ENCODE assay signal across 8 cellular contexts in genomic region chr5:50962934-50963646, GRCh38.
A peak's percentile ranks its signal among the peaks of the same experiment; 100 is the strongest.
DNase-seq lines count a peak whose midpoint lies in the region; ATAC-seq and TF ChIP-seq lines count a peak whose summit lies in the region.

No MANE protein-coding gene starts in this region.

- H2AK5ac ChIP-seq in neuronal stem cell (ENCODE audit: low read depth, low read length): no peak overlapping the region

- ATAC-seq in GM21786 (IDR thresholded peaks at IDR 0.05; ENCODE audit: unreplicated experiment) (peak; percentile 90), foreskin keratinocyte (peak; percentile 87)

- peaks cover 47% of the 10 kb centered on the region for H3K27me3 ChIP-seq in DOHH2 (ENCODE audit: control insufficient read depth, low read length)
- peaks cover 35% of the 10 kb centered on the region for H3K27me3 ChIP-seq in foreskin keratinocyte
- H3K27me3 ChIP-seq in neuronal stem cell (ENCODE audit: control insufficient read depth in 3 of 3, insufficient read depth in 3 of 3, low read depth in 1 of 3, low read length in 3 of 3): peaks cover 2 to 73% (median 46%) of the 10 kb centered on the region in 3 experiments
- H3K27me3 ChIP-seq in suprapubic skin: peaks cover 66% of the 10 kb centered on the region

- TF ChIP-seq CTCF in DOHH2 (IDR thresholded peaks at IDR 0.05; ENCODE audit: low read depth, low read length, poor library complexity, severe bottlenecking) (peak; percentile 98), foreskin keratinocyte (conservative IDR thresholded peaks at IDR 0.05) (peak; percentile 99), suprapubic skin (IDR thresholded peaks at IDR 0.05) (peak; percentile 61 to 88)

- no peak overlapping the region for H3K4ac ChIP-seq in neuronal stem cell (ENCODE audit: low read length)

- no peak overlapping the region for H3K23ac ChIP-seq in neuronal stem cell (ENCODE audit: low read depth, low read length, poor library complexity)

- no peaks in the 10 kb centered on the region for H3F3A ChIP-seq in DOHH2 (ENCODE audit: control insufficient read depth, insufficient read depth)

- peaks cover 9% of the 10 kb centered on the region for H3K4me1 ChIP-seq in DOHH2 (ENCODE audit: control insufficient read depth, low read length)
- no peaks in the 10 kb centered on the region for H3K4me1 ChIP-seq in foreskin keratinocyte
- H3K4me1 ChIP-seq in neuronal stem cell (ENCODE audit: control insufficient read depth in 2 of 2, insufficient read depth in 1 of 2, low read depth in 1 of 2, low read length in 2 of 2): peaks cover 2 to 15% of the 10 kb centered on the region in 2 donors
- H3K4me1 ChIP-seq in suprapubic skin: peaks cover 38% of the 10 kb centered on the region

- H2BK15ac ChIP-seq in neuronal stem cell (ENCODE audit: low read length): no peak overlapping the region

- H3K4me2 ChIP-seq in DOHH2 (ENCODE audit: low read length) (peak overlapping the region; percentile 86), neuronal stem cell (ENCODE audit: insufficient read depth, low read length, poor library complexity, severe bottlenecking) (peak overlapping the region; percentile 88)

- H3K79me2 ChIP-seq in DOHH2 (ENCODE audit: control insufficient read depth, low read length): no peaks in the 10 kb centered on the region

- H2BK120ac ChIP-seq in neuronal stem cell (ENCODE audit: low read depth, low read length): no peak overlapping the region

- DNase-seq in KBM-7 (peak; percentile 92), RPMI7951 (ENCODE audit: low read depth) (peak; percentile 30), foreskin keratinocyte (peak; percentile 21 to 44), neuronal stem cell (ENCODE audit: low spot score) (peak; percentile 81), suprapubic skin (ENCODE audit: low spot score in 2 of 2) (peak; percentile 79 to 88)
- DNase-seq in activated effector memory CD4-positive, alpha-beta T cell treated with Interleukin-2 at 50 U/mL for 16 hours: peak; percentile 30

- no peak overlapping the region for H3K14ac ChIP-seq in neuronal stem cell (ENCODE audit: low read length)

- no peak overlapping the region for H2BK5ac ChIP-seq in neuronal stem cell (ENCODE audit: low read length)

- no peak overlapping the region for H3K9ac ChIP-seq in neuronal stem cell (ENCODE audit: low read depth, low read length, poor library complexity)

- no peak for TF ChIP-seq POLR2A in suprapubic skin (IDR thresholded peaks at IDR 0.05)

- H3K36me3 ChIP-seq in DOHH2 (ENCODE audit: control insufficient read depth, low read length) (no peaks in the 10 kb centered on the region), neuronal stem cell (replicated peaks in 1 of 2; ENCODE audit: control insufficient read depth in 2 of 2, insufficient read depth in 2 of 2, low read length in 2 of 2) (no peaks in the 10 kb centered on the region), suprapubic skin (no peaks in the 10 kb centered on the region)

- no CpG with 5 or more reads among the region's 38 CpGs for WGBS in neuronal stem cell (ENCODE audit: extremely low coverage in 2 of 2, insufficient read length in 2 of 2, insufficient replicate concordance in 1 of 2), 2 donors
- 1% methylated on average over 34 of the region's 38 CpGs for WGBS in suprapubic skin

- TF ChIP-seq EP300 in suprapubic skin (IDR thresholded peaks at IDR 0.05): no peak

- H4K91ac ChIP-seq in neuronal stem cell (ENCODE audit: low read depth, low read length, poor library complexity): no peak overlapping the region

- peak overlapping the region; percentile 75 for H2AFZ ChIP-seq in neuronal stem cell (ENCODE audit: low read length)

- H4K20me1 ChIP-seq in DOHH2 (ENCODE audit: control insufficient read depth, insufficient read depth, low read depth, low read length): no peaks in the 10 kb centered on the region

- H3K79me1 ChIP-seq in neuronal stem cell (ENCODE audit: low read depth, low read length): no peaks in the 10 kb centered on the region

- H4K8ac ChIP-seq in neuronal stem cell (ENCODE audit: low read depth, low read length): no peak overlapping the region

- H3K18ac ChIP-seq in neuronal stem cell (ENCODE audit: low read length): no peak overlapping the region

- no peaks in the 10 kb centered on the region for H3K9me2 ChIP-seq in DOHH2 (replicated peaks; ENCODE audit: control insufficient read depth, low read length)

- peak overlapping the region; percentile 77 for H3K4me3 ChIP-seq in DOHH2 (ENCODE audit: low read length)
- peak overlapping the region; percentile 27 to 69 for H3K4me3 ChIP-seq in neuronal stem cell (ENCODE audit: low read length in 2 of 2)
- peak overlapping the region; percentile 47 for H3K4me3 ChIP-seq in suprapubic skin

- no peak overlapping the region for H3K27ac ChIP-seq in DOHH2 (ENCODE audit: low read depth, low read length)
- H3K27ac ChIP-seq in foreskin keratinocyte: no peak overlapping the region
- H3K27ac ChIP-seq in neuronal stem cell (replicated peaks; ENCODE audit: low read length): no peak overlapping the region
- no peak overlapping the region for H3K27ac ChIP-seq in suprapubic skin

- in situ Hi-C loops in KBM-7 (cut with MboI; ENCODE audit: low pct_unique_long_range_greater_than_20kb, low sequenced_read_pairs): loop anchor here (25.0 kb wide), 1 partner anchor 1049 kb away; no protein-coding TSS in a partner anchor

- no peaks in the 10 kb centered on the region for H3K9me3 ChIP-seq in DOHH2 (ENCODE audit: control insufficient read depth, insufficient read depth, low read length)
- H3K9me3 ChIP-seq in neuronal stem cell (replicated peaks in 1 of 2; ENCODE audit: control insufficient read depth in 2 of 2, insufficient read depth in 1 of 2, low read depth in 1 of 2, low read length in 2 of 2): no peaks in the 10 kb centered on the region
- no peaks in the 10 kb centered on the region for H3K9me3 ChIP-seq in suprapubic skin

- no peak overlapping the region for H2BK12ac ChIP-seq in neuronal stem cell (ENCODE audit: low read length)

Comparison
In these comparisons a context has a peak if more than half of its experiments do, and no peak if none do; other contexts are left out.
1. DNase-seq: peak in every context shown above with its lines; median percentile 92 in KBM-7; 84 in suprapubic skin; 81 in neuronal stem cell; 32 in foreskin keratinocyte; 30 in RPMI7951; 30 in activated effector memory CD4-positive, alpha-beta T cell treated with Interleukin-2 at 50 U/mL for 16 hours.